1 cellular context compared by ENCODE assay signal in the genomic region with DNA sequence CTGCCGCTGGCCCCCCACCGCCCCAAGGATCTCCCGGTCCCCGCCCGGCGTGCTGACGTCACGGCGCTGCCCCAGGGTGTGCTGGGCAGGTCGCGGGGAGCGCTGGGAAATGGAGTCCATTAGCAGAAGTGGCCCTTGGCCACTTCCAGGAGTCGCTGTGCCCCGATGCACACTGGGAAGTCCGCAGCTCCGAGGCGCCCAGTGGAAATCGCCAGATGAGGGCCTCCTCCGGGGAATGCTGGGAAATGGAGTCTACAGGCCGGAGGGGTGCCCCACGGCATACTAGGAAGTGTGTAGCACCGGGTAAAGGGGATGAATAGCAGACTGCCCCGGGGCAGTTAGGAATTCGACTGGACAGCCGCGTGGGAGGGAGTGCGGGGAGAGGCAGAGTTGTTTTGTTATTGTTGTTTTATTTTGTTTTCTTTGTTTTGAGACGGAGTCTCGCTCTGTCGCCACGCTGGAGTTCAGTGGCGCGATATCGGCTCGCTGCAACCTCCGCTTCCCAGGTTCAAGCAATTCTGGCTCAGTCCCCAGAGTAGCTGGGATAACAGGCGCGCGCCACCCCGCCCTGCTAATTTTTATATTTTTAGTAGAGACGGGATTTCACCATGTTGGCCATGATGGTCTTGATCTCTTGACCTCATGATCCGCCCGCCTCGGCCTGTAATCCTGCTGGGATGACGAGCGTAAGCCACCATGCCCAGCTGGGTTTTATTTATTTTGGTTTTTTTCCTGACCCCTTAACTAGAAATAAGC.
TF ChIP-seq lines count a peak whose summit lies in the region.

Gene PPP1R12C, minus strand, starts transcription at position 2 of the 756 bp plus-strand sequence. CDS start 94 bp downstream, outside the sequence.

TF ChIP-seq in HepG2, 621 proteins besides CTCF, POLR2A, EP300 and RAD21 (continued from another document and continues in another):
- TF ChIP-seq, protein P1, sequence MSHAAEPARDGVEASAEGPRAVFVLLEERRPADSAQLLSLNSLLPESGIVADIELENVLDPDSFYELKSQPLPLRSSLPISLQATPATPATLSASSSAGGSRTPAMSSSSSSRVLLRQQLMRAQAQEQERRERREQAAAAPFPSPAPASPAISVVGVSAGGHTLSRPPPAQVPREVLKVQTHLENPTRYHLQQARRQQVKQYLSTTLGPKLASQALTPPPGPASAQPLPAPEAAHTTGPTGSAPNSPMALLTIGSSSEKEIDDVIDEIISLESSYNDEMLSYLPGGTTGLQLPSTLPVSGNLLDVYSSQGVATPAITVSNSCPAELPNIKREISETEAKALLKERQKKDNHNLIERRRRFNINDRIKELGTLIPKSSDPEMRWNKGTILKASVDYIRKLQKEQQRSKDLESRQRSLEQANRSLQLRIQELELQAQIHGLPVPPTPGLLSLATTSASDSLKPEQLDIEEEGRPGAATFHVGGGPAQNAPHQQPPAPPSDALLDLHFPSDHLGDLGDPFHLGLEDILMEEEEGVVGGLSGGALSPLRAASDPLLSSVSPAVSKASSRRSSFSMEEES (CRISPR knock-in tag; IDR thresholded peaks at IDR 0.05): peak; percentile 23; the same call in 1 of the 2 replicates
- TF ChIP-seq ZNF687 (CRISPR knock-in tag; IDR thresholded peaks at IDR 0.05) (peak; percentile 41), CEBPG (CRISPR knock-in tag; IDR thresholded peaks at IDR 0.05) (peak; percentile 22; the same call in 1 of the 2 replicates), KMT2A (CRISPR knock-in tag; IDR thresholded peaks at IDR 0.05) (0 out of 2 replicates have a peak, but pooled peaks have one; percentile 35), ZKSCAN8 (CRISPR knock-in tag; IDR thresholded peaks at IDR 0.05; ENCODE audit: borderline replicate concordance) (peak; percentile 27; the same call in 1 of the 2 replicates), SPEN (CRISPR knock-in tag; IDR thresholded peaks at IDR 0.05; ENCODE audit: low read depth) (peak; percentile 69; the same call in 1 of the 2 replicates), ZNF333 (CRISPR knock-in tag; IDR thresholded peaks at IDR 0.05; ENCODE audit: borderline replicate concordance) (0 out of 2 replicates have a peak, but pooled peaks have one; percentile 27), ZSCAN31 (CRISPR knock-in tag; IDR thresholded peaks at IDR 0.05; ENCODE audit: low read depth) (peak; percentile 84; the same call in 1 of the 2 replicates), FOXA3 (CRISPR knock-in tag; IDR thresholded peaks at IDR 0.05) (peak; percentile 44; the same call in 1 of the 2 replicates), HOXA9 (CRISPR knock-in tag; IDR thresholded peaks at IDR 0.05; ENCODE audit: borderline replicate concordance) (no peak), ZNF274 (CRISPR knock-in tag; IDR thresholded peaks at IDR 0.05) (no peak), NFIB (CRISPR knock-in tag; IDR thresholded peaks at IDR 0.05; ENCODE audit: borderline replicate concordance) (no peak), TCF7 (IDR thresholded peaks at IDR 0.05; ENCODE audit: low read depth) (no peak), TBL1XR1 (IDR thresholded peaks at IDR 0.05; ENCODE audit: borderline replicate concordance, low read length, partially characterized antibody) (peak; percentile 43), PHF8 (CRISPR knock-in tag; IDR thresholded peaks at IDR 0.05) (peak; percentile 62; the same call in 1 of the 2 replicates), ZBTB26 (CRISPR knock-in tag; IDR thresholded peaks at IDR 0.05; ENCODE audit: borderline replicate concordance) (no peak), RFX5 (IDR thresholded peaks at IDR 0.05; ENCODE audit: low read depth, low read length) (no peak), ZFP36L1 (CRISPR knock-in tag; IDR thresholded peaks at IDR 0.05) (no peak), ELF4 (CRISPR knock-in tag; IDR thresholded peaks at IDR 0.05; ENCODE audit: borderline replicate concordance) (0 out of 2 replicates have a peak, but pooled peaks have one; percentile 30), TFDP2 (CRISPR knock-in tag; IDR thresholded peaks at IDR 0.05) (peak; percentile 62; the same call in 1 of the 2 replicates), RELA (CRISPR knock-in tag; IDR thresholded peaks at IDR 0.05) (no peak), HOMEZ (CRISPR knock-in tag; IDR thresholded peaks at IDR 0.05; ENCODE audit: low read depth) (no peak), SAP130 (CRISPR knock-in tag; IDR thresholded peaks at IDR 0.05; ENCODE audit: low read depth) (peak; percentile 85), CREM (IDR thresholded peaks at IDR 0.05) (peak; percentile 97), CREM (CRISPR knock-in tag; IDR thresholded peaks at IDR 0.05) (peak; percentile 53; the same call in 1 of the 2 replicates), ZNF441 (CRISPR knock-in tag; IDR thresholded peaks at IDR 0.05; ENCODE audit: borderline replicate concordance) (0 out of 2 replicates have a peak, but pooled peaks have one; percentile 49), CBX5 (CRISPR knock-in tag; IDR thresholded peaks at IDR 0.05; ENCODE audit: borderline replicate concordance) (peak; percentile 37; the same call in 1 of the 2 replicates), NFYC (CRISPR knock-in tag; IDR thresholded peaks at IDR 0.05) (peak; percentile 76)
- TF ChIP-seq, protein P2, sequence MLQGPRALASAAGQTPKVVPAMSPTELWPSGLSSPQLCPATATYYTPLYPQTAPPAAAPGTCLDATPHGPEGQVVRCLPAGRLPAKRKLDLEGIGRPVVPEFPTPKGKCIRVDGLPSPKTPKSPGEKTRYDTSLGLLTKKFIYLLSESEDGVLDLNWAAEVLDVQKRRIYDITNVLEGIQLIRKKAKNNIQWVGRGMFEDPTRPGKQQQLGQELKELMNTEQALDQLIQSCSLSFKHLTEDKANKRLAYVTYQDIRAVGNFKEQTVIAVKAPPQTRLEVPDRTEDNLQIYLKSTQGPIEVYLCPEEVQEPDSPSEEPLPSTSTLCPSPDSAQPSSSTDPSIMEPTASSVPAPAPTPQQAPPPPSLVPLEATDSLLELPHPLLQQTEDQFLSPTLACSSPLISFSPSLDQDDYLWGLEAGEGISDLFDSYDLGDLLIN (CRISPR knock-in tag; IDR thresholded peaks at IDR 0.05; ENCODE audit: borderline replicate concordance): 0 out of 2 replicates have a peak, but pooled peaks have one; percentile 55
- TF ChIP-seq, protein P3, sequence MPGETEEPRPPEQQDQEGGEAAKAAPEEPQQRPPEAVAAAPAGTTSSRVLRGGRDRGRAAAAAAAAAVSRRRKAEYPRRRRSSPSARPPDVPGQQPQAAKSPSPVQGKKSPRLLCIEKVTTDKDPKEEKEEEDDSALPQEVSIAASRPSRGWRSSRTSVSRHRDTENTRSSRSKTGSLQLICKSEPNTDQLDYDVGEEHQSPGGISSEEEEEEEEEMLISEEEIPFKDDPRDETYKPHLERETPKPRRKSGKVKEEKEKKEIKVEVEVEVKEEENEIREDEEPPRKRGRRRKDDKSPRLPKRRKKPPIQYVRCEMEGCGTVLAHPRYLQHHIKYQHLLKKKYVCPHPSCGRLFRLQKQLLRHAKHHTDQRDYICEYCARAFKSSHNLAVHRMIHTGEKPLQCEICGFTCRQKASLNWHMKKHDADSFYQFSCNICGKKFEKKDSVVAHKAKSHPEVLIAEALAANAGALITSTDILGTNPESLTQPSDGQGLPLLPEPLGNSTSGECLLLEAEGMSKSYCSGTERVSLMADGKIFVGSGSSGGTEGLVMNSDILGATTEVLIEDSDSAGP (CRISPR knock-in tag; IDR thresholded peaks at IDR 0.05; ENCODE audit: borderline replicate concordance): peak; percentile 35; the same call in 1 of the 2 replicates
- TF ChIP-seq, protein P4, sequence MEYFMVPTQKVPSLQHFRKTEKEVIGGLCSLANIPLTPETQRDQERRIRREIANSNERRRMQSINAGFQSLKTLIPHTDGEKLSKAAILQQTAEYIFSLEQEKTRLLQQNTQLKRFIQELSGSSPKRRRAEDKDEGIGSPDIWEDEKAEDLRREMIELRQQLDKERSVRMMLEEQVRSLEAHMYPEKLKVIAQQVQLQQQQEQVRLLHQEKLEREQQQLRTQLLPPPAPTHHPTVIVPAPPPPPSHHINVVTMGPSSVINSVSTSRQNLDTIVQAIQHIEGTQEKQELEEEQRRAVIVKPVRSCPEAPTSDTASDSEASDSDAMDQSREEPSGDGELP (IDR thresholded peaks at IDR 0.05; ENCODE audit: borderline replicate concordance, low read depth): peak; percentile 60; the same call in 1 of the 2 replicates
- TF ChIP-seq, protein P5, sequence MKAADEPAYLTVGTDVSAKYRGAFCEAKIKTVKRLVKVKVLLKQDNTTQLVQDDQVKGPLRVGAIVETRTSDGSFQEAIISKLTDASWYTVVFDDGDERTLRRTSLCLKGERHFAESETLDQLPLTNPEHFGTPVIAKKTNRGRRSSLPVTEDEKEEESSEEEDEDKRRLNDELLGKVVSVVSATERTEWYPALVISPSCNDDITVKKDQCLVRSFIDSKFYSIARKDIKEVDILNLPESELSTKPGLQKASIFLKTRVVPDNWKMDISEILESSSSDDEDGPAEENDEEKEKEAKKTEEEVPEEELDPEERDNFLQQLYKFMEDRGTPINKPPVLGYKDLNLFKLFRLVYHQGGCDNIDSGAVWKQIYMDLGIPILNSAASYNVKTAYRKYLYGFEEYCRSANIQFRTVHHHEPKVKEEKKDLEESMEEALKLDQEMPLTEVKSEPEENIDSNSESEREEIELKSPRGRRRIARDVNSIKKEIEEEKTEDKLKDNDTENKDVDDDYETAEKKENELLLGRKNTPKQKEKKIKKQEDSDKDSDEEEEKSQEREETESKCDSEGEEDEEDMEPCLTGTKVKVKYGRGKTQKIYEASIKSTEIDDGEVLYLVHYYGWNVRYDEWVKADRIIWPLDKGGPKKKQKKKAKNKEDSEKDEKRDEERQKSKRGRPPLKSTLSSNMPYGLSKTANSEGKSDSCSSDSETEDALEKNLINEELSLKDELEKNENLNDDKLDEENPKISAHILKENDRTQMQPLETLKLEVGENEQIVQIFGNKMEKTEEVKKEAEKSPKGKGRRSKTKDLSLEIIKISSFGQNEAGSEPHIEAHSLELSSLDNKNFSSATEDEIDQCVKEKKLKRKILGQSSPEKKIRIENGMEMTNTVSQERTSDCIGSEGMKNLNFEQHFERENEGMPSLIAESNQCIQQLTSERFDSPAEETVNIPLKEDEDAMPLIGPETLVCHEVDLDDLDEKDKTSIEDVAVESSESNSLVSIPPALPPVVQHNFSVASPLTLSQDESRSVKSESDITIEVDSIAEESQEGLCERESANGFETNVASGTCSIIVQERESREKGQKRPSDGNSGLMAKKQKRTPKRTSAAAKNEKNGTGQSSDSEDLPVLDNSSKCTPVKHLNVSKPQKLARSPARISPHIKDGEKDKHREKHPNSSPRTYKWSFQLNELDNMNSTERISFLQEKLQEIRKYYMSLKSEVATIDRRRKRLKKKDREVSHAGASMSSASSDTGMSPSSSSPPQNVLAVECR (CRISPR knock-in tag; IDR thresholded peaks at IDR 0.05; ENCODE audit: borderline replicate concordance): peak; percentile 47; the same call in 1 of the 2 replicates
